Comparison of ENCODE assay signal across 23 cellular contexts in the genomic region with DNA sequence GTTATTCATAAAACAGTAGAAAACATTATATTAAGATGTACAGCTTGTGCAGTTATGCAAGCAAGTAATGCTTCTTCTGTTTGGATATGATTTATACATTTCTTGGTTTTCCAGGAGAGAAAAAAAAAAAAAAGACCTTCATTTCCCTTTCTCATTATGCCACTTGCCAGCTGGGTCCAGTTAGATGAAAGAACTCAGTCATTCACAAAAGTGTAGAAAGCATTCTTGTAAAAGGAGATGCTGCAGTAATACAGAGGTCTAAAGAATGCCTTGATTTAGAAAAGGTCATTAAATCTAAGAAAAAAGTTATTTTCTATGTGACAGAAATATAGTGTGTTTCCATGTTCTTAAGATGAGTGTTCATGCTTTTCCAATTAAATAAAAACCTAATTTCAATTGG. TPM values are rescaled to one million over a fixed set of nuclear protein-coding genes. Genes with fewer than 3 reads are reported as not detected.
"Had no signal": no experiment of that assay in that cellular context is flagged by ENCODE, and none has a peak within 500 bp of the region (broad histone marks: within the 10 kb centered on the region; RNA-seq: fewer than 3 reads in every experiment).

No MANE protein-coding gene starts in this region.

- DNase-seq: Kasumi-1, MM.1S, NCI-H1092 treated with DMSO at 0.1 percent for 48 hours, NCI-H1436, NCI-H187, NCI-H2029, NCI-H2081 treated with DMSO at 0.1 percent for 48 hours, NCI-H2171, NCI-H226, NCI-H510A, NCI-H524 treated with DMSO at 0.1 percent for 48 hours, NCI-H69, NCI-H774, Right ventricle myocardium superior, RPMI8226, SIG-M5 had no signal

- H3K4me3 Mint-ChIP-seq: IgD-negative memory B cell had no signal

- H3K27ac Mint-ChIP-seq: IgD-negative memory B cell had no signal

- ATAC-seq: K562, SK-N-SH treated with all-trans-retinoic acid at 6 μM for 48 hours had no signal

- H3K27ac ChIP-seq: HL-60, KMS-11 had no signal

- H3K9me3 Mint-ChIP-seq: IgD-negative memory B cell had no signal

- H3K36me3 Mint-ChIP-seq: IgD-negative memory B cell had no signal

- H3K4me3 ChIP-seq: K562 had no signal

- FAIRE-seq: HTR-8/SVneo, K562, RCC 7860 had no signal

- H3K4me2 ChIP-seq: KMS-11 had no signal

- H3K27me3 Mint-ChIP-seq: IgD-negative memory B cell had no signal

RNA-seq across cellular contexts. Expression of a gene that starts 7.4 kb away (rescaled TPM):
- total RNA-seq: K562 had no signal
